ENCODE assay signal across 8 cellular contexts in the genomic region with DNA sequence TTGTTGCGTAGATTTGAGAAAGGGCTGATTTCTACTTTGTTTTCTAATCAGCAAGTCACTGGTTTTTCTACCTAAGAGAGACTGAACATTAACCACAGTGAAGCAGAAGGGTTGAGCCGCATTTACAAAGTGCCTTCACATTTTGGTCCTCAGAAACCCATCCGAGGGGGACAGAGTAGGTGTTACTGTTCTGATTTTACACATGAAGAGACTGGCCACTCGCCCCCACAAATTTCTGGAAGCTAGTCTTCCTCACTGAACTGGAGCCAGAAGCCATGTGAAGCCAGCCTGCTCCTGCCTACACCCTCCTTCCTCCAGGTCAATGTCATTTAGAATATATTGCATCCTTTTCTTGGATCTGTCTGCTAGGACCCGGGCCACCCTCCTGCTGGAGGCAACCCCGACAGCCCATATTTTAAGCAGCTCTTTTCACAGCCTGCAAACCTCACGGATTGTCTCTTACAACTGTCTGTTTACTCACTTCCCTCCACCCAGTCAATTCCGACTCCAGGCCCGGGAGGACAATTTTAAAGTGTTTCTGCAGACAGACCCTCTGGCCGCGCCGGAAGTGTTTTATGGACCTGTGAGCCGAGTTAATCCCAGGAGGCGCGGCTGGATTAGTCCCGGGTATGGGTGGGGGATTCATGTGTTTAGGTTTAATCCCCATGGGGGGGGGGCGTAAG.
DNase-seq lines count a peak whose midpoint lies in the region; ATAC-seq and TF ChIP-seq lines count a peak whose summit lies in the region.

No MANE protein-coding gene starts in this region.

- no peak overlapping the region for H2BK120ac ChIP-seq in mesendoderm (ENCODE audit: low read depth, low read length)

- no peak overlapping the region for H3K4ac ChIP-seq in mesendoderm (ENCODE audit: low read depth, low read length)

- H3K23ac ChIP-seq in mesendoderm (ENCODE audit: low read length): no peak overlapping the region

- no peak overlapping the region for H2BK5ac ChIP-seq in mesendoderm (ENCODE audit: low read length)

- peaks cover 10% of the 10 kb centered on the region for H3K27me3 ChIP-seq in mesendoderm (ENCODE audit: insufficient read depth, low read length, poor library complexity)

- no peak overlapping the region for H4K5ac ChIP-seq in mesendoderm (ENCODE audit: low read length)

- CTCF ChIA-PET in activated naive CD4-positive, alpha-beta T cell treated with anti-CD3 and anti-CD28 coated beads, Interleukin-2, amount 10 ng/mL, durations not matched to agents 7 days and 5 days (lab: Charles Lee): interaction anchor here (1.0 to 1.4 kb wide), 3 partner anchors 17 to 298 kb away, joined by 3 read pairs; no protein-coding TSS in a partner anchor

- H3K4me3 ChIP-seq in mesendoderm (ENCODE audit: low read length): no peak overlapping the region

- no peaks in the 10 kb centered on the region for H3K27me3 Mint-ChIP-seq in activated naive CD4-positive, alpha-beta T cell treated with anti-CD3 and anti-CD28 coated beads, Interleukin-2, amount 10 ng/mL, durations not matched to agents 7 days and 5 days

- WGBS in mesendoderm (ENCODE audit: extremely low coverage, insufficient coverage, low lambda C conversion rate): no CpG with 5 or more reads among the region's 17 CpGs

- peak; percentile 47 for DNase-seq in stimulated activated CD4-positive, alpha-beta T cell treated with anti-CD3 and anti-CD28 coated beads, Interleukin-15, amount 100 ng/mL, for 24 hours
- DNase-seq in stimulated activated CD4-positive, alpha-beta T cell treated with anti-CD3 and anti-CD28 coated beads, Interleukin-1b, Interleukin-23, amount 100 ng/mL, for 48 hours: no peak
- DNase-seq in activated naive CD4-positive, alpha-beta T cell treated with anti-CD3 and anti-CD28 coated beads, Interleukin-2, amount 10 ng/mL, durations not matched to agents 7 days and 5 days: peak; percentile 38
- DNase-seq in mesendoderm: peak; percentile 54
- no peak for DNase-seq in erythroblast (lab: John Stamatoyannopoulos, UW)
- DNase-seq in NCI-H2227 treated with DMSO at 0.1 percent for 48 hours (lab: John Stamatoyannopoulos, UW): no peak
- no peak for DNase-seq in middle frontal gyrus (ENCODE audit: extremely low spot score, low spot score)

- no peak overlapping the region for H3K27ac ChIP-seq in mesendoderm (ENCODE audit: low read depth, low read length)

- H3K27ac Mint-ChIP-seq in activated naive CD4-positive, alpha-beta T cell treated with anti-CD3 and anti-CD28 coated beads, Interleukin-2, amount 10 ng/mL, durations not matched to agents 7 days and 5 days: peak overlapping the region; percentile 99

- no peak for TF ChIP-seq POLR2A in erythroblast (IDR thresholded peaks at IDR 0.05; ENCODE audit: low read length)

- H3K4me1 Mint-ChIP-seq in activated naive CD4-positive, alpha-beta T cell treated with anti-CD3 and anti-CD28 coated beads, Interleukin-2, amount 10 ng/mL, durations not matched to agents 7 days and 5 days: peaks cover 63% of the 10 kb centered on the region

- H3K9ac ChIP-seq in mesendoderm (ENCODE audit: low read length): no peak overlapping the region

- H3K36me3 ChIP-seq in mesendoderm (ENCODE audit: control insufficient read depth, insufficient read depth, low read length): no peaks in the 10 kb centered on the region

- no peaks in the 10 kb centered on the region for H3K9me3 Mint-ChIP-seq in activated naive CD4-positive, alpha-beta T cell treated with anti-CD3 and anti-CD28 coated beads, Interleukin-2, amount 10 ng/mL, durations not matched to agents 7 days and 5 days

- no peaks in the 10 kb centered on the region for H3K79me2 ChIP-seq in mesendoderm (ENCODE audit: control insufficient read depth, insufficient read depth, low read length)

- no peaks in the 10 kb centered on the region for H3K36me3 Mint-ChIP-seq in activated naive CD4-positive, alpha-beta T cell treated with anti-CD3 and anti-CD28 coated beads, Interleukin-2, amount 10 ng/mL, durations not matched to agents 7 days and 5 days

- H4K8ac ChIP-seq in mesendoderm (ENCODE audit: low read depth, low read length): no peak overlapping the region

- H2BK15ac ChIP-seq in mesendoderm (replicated peaks; ENCODE audit: low read depth): no peak overlapping the region

- ATAC-seq in GM21526 (IDR thresholded peaks at IDR 0.05; ENCODE audit: low FRiP score, unreplicated experiment): no peak

- H2AK5ac ChIP-seq in mesendoderm (ENCODE audit: low read length): no peak overlapping the region

- no peaks in the 10 kb centered on the region for H3K79me1 ChIP-seq in mesendoderm (ENCODE audit: low read length)

- no peak overlapping the region for H3K56ac ChIP-seq in mesendoderm (ENCODE audit: low read length)

- H3K4me2 ChIP-seq in mesendoderm (ENCODE audit: low read length): no peak overlapping the region

- peak overlapping the region; percentile 85 for H3K4me3 Mint-ChIP-seq in activated naive CD4-positive, alpha-beta T cell treated with anti-CD3 and anti-CD28 coated beads, Interleukin-2, amount 10 ng/mL, durations not matched to agents 7 days and 5 days

- H3K4me1 ChIP-seq in mesendoderm (ENCODE audit: control insufficient read depth, low read depth, low read length): no peaks in the 10 kb centered on the region

- peak overlapping the region; percentile 83 for H3K18ac ChIP-seq in mesendoderm (ENCODE audit: low read length)

Comparison
In these comparisons a context has a peak if more than half of its experiments do, and no peak if none do; other contexts are left out.
1. DNase-seq: peak in stimulated activated CD4-positive, alpha-beta T cell treated with anti-CD3 and anti-CD28 coated beads, Interleukin-15, amount 100 ng/mL, for 24 hours (single experiment), activated naive CD4-positive, alpha-beta T cell treated with anti-CD3 and anti-CD28 coated beads, Interleukin-2, amount 10 ng/mL, durations not matched to agents 7 days and 5 days (single experiment) and mesendoderm (single experiment); none in stimulated activated CD4-positive, alpha-beta T cell treated with anti-CD3 and anti-CD28 coated beads, Interleukin-1b, Interleukin-23, amount 100 ng/mL, for 48 hours (single experiment), erythroblast (0 of 2), NCI-H2227 treated with DMSO at 0.1 percent for 48 hours (single experiment) and middle frontal gyrus (single experiment).